15 cellular contexts compared by ENCODE assay signal in genomic region chr6:147058786-147059434, GRCh38.
"Had no signal": no experiment of that assay in that cellular context is flagged by ENCODE, and none has a peak within 500 bp of the region (broad histone marks: within the 10 kb centered on the region; RNA-seq: fewer than 3 reads in every experiment).

No MANE protein-coding gene starts in this region.

- H3K4me3 Mint-ChIP-seq: activated naive CD4-positive, alpha-beta T cell treated with anti-CD3 and anti-CD28 coated beads, Interleukin-2, amount 50 U/mL, for 24 hours; dendritic cell treated with granulocyte-macrophage colony-stimulating factor and Interleukin-4, amounts not matched to agents 40 ng/mL and 50 ng/mL, for 4 days; nephron progenitor cell; stimulated activated naive CD8-positive, alpha-beta T cell treated with anti-CD3 and anti-CD28 coated beads, Interleukin-15, Interleukin-2, amounts not matched to agents 100 ng/mL and 50 ng/mL, for 24 hours; T-helper 17 cell had no signal

- H3K4me1 Mint-ChIP-seq: activated naive CD4-positive, alpha-beta T cell treated with anti-CD3 and anti-CD28 coated beads, Interleukin-2, amount 50 U/mL, for 24 hours; nephron progenitor cell had no signal

- H3K9me3 ChIP-seq: body of pancreas, upper lobe of right lung had no signal

- H3K27ac ChIP-seq: body of pancreas, upper lobe of right lung had no signal

- H3K27me3 Mint-ChIP-seq: activated naive CD4-positive, alpha-beta T cell treated with anti-CD3 and anti-CD28 coated beads, Interleukin-2, amount 50 U/mL, for 24 hours; dendritic cell treated with granulocyte-macrophage colony-stimulating factor and Interleukin-4, amounts not matched to agents 40 ng/mL and 50 ng/mL, for 4 days; stimulated activated naive CD8-positive, alpha-beta T cell treated with anti-CD3 and anti-CD28 coated beads, Interleukin-15, Interleukin-2, amounts not matched to agents 100 ng/mL and 50 ng/mL, for 24 hours had no signal

- DNase-seq: amniotic stem cell; body of pancreas; cerebellar nuclear complex; kidney; left ventricle myocardium superior; nephron progenitor cell; stimulated activated CD4-positive, alpha-beta T cell treated with anti-CD3 and anti-CD28 coated beads, Interleukin-4, amount 100 ng/mL, for 1 hour; stimulated activated CD8-positive, alpha-beta memory T cell treated with anti-CD3 and anti-CD28 coated beads, Interleukin-4, amount 100 ng/mL, for 48 hours; T-helper 17 cell; upper lobe of right lung had no signal

- H3K36me3 Mint-ChIP-seq: activated naive CD4-positive, alpha-beta T cell treated with anti-CD3 and anti-CD28 coated beads, Interleukin-2, amount 50 U/mL, for 24 hours had no signal

- H3K36me3 ChIP-seq: upper lobe of right lung had no signal

- H3K9me3 Mint-ChIP-seq: activated naive CD4-positive, alpha-beta T cell treated with anti-CD3 and anti-CD28 coated beads, Interleukin-2, amount 50 U/mL, for 24 hours; activated T-helper 2 cell treated with anti-CD3 and anti-CD28 coated beads, Interferon-gamma antibody, Interleukin-2, Interleukin-4, amounts not matched to agents 10 μg/mL and 5 μg/mL and 100 μg/mL, durations not matched to agents 14 hours and 24 hours and 36 hours; dendritic cell treated with granulocyte-macrophage colony-stimulating factor and Interleukin-4, amounts not matched to agents 40 ng/mL and 50 ng/mL, for 4 days; nephron progenitor cell; stimulated activated naive CD8-positive, alpha-beta T cell treated with anti-CD3 and anti-CD28 coated beads, Interleukin-15, Interleukin-2, amounts not matched to agents 100 ng/mL and 50 ng/mL, for 24 hours had no signal

- ATAC-seq: body of pancreas, left ventricle myocardium superior, T-helper 17 cell, upper lobe of right lung had no signal

- H3K27ac Mint-ChIP-seq: activated naive CD4-positive, alpha-beta T cell treated with anti-CD3 and anti-CD28 coated beads, Interleukin-2, amount 50 U/mL, for 24 hours; activated T-helper 2 cell treated with anti-CD3 and anti-CD28 coated beads, Interferon-gamma antibody, Interleukin-2, Interleukin-4, amounts not matched to agents 10 μg/mL and 5 μg/mL and 100 μg/mL, durations not matched to agents 14 hours and 24 hours and 36 hours; dendritic cell treated with granulocyte-macrophage colony-stimulating factor and Interleukin-4, amounts not matched to agents 40 ng/mL and 50 ng/mL, for 4 days; stimulated activated naive CD8-positive, alpha-beta T cell treated with anti-CD3 and anti-CD28 coated beads, Interleukin-15, Interleukin-2, amounts not matched to agents 100 ng/mL and 50 ng/mL, for 24 hours; T-helper 17 cell had no signal

- H3K27me3 ChIP-seq: body of pancreas, upper lobe of right lung had no signal

- H3K4me1 ChIP-seq: upper lobe of right lung had no signal

- FAIRE-seq: frontal cortex, kidney had no signal

- H3K4me3 ChIP-seq: body of pancreas, upper lobe of right lung had no signal
